In the genomic region with DNA sequence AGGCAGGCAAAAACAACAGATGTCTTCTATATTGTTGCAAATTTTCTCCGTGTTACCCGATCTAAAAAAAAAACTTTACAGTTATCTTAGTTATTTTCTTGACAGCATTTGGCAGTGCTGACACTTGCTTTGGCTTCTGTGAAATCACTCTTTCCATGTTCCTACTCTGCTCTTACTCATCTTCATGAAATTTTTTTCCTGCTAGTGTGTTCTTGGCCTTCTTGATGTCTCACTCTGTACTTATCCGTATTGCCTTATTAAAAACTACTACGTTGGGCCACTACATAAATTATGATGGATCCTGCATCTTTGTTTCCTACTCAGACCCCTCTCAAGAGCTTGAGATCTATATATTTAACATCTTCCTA, we compare ENCODE assay signal across 21 cellular contexts.
DNase-seq lines count a peak whose midpoint lies in the region; ATAC-seq and TF ChIP-seq lines count a peak whose summit lies in the region.
"Had no signal": no experiment of that assay in that cellular context is flagged by ENCODE, and none has a peak within 500 bp of the region (broad histone marks: within the 10 kb centered on the region; RNA-seq: fewer than 3 reads in every experiment).

No MANE protein-coding gene starts in this region.

- peaks cover 0 to 2% (median 0%) of the 10 kb centered on the region in 7 donors for H3K9me3 Mint-ChIP-seq in CD4-positive, CD25-positive, alpha-beta regulatory T cell
- H3K9me3 Mint-ChIP-seq in activated naive CD8-positive, alpha-beta T cell treated with anti-CD3 and anti-CD28 coated beads, Interleukin-2, amount 50 U/mL, for 24 hours, result no peaks in the 10 kb centered on the region
- H3K9me3 Mint-ChIP-seq: T-helper 1 cell treated with Interleukin-12 subunit alpha and Interleukin-12 subunit beta and Interleukin-4 antibody, amounts not matched to agents 30 μg/mL and 1 μg/mL, for 36 hours had no signal

- ATAC-seq in CD4-positive, CD25-positive, alpha-beta regulatory T cell (ENCODE audit: low read depth in 2 of 2), result no peak
- peak; percentile 67 for ATAC-seq in activated naive CD8-positive, alpha-beta T cell treated with anti-CD3 and anti-CD28 coated beads, Interleukin-2, amount 50 U/mL, for 24 hours
- ATAC-seq in GM21576 (IDR thresholded peaks at IDR 0.05; ENCODE audit: unreplicated experiment) (no peak), HG02623 (IDR thresholded peaks at IDR 0.05; ENCODE audit: unreplicated experiment) (no peak)

- TF ChIP-seq CTCF in GM12875 (IDR thresholded peaks at IDR 0.05; ENCODE audit: borderline replicate concordance, insufficient read depth, low read depth, low read length) (no peak), fibroblast of the aortic adventitia (IDR thresholded peaks at IDR 0.05; ENCODE audit: insufficient read depth, low read length) (no peak)

- peaks cover 53 to 85% (median 70%) of the 10 kb centered on the region in 4 donors for H3K4me1 Mint-ChIP-seq in CD4-positive, CD25-positive, alpha-beta regulatory T cell
- H3K4me1 Mint-ChIP-seq in activated naive CD8-positive, alpha-beta T cell treated with anti-CD3 and anti-CD28 coated beads, Interleukin-2, amount 50 U/mL, for 24 hours, result peaks cover 51% of the 10 kb centered on the region

- H3K27me3 ChIP-seq in CD4-positive, CD25-positive, alpha-beta regulatory T cell (ENCODE audit: control insufficient read depth, insufficient read depth, low read length), result no peaks in the 10 kb centered on the region
- H3K27me3 ChIP-seq: esophagus muscularis mucosa, neutrophil had no signal

- peak overlapping the region; percentile 72 to 94 (median 84) for H3K27ac Mint-ChIP-seq in CD4-positive, CD25-positive, alpha-beta regulatory T cell
- peak overlapping the region; percentile 86 for H3K27ac Mint-ChIP-seq in activated naive CD8-positive, alpha-beta T cell treated with anti-CD3 and anti-CD28 coated beads, Interleukin-2, amount 50 U/mL, for 24 hours
- H3K27ac Mint-ChIP-seq: T-helper 1 cell treated with Interleukin-12 subunit alpha and Interleukin-12 subunit beta and Interleukin-4 antibody, amounts not matched to agents 30 μg/mL and 1 μg/mL, for 36 hours had no signal

- H3K27ac ChIP-seq in CD4-positive, CD25-positive, alpha-beta regulatory T cell (ENCODE audit: insufficient read depth, low read length, poor library complexity, severe bottlenecking), result peak overlapping the region; percentile 94
- H3K27ac ChIP-seq: esophagus muscularis mucosa, neutrophil, WERI-Rb-1 had no signal

- no peaks in the 10 kb centered on the region for H3K27me3 Mint-ChIP-seq in CD4-positive, CD25-positive, alpha-beta regulatory T cell
- H3K27me3 Mint-ChIP-seq in activated naive CD8-positive, alpha-beta T cell treated with anti-CD3 and anti-CD28 coated beads, Interleukin-2, amount 50 U/mL, for 24 hours, result peaks cover 5% of the 10 kb centered on the region

- no peaks in the 10 kb centered on the region for H3K9me3 ChIP-seq in CD4-positive, CD25-positive, alpha-beta regulatory T cell (ENCODE audit: control insufficient read depth in 2 of 2, low read length in 2 of 2)
- H3K9me3 ChIP-seq: esophagus muscularis mucosa, neutrophil had no signal

- DNase-seq in CD4-positive, CD25-positive, alpha-beta regulatory T cell, result no peak
- no peak for DNase-seq in activated naive CD8-positive, alpha-beta T cell treated with anti-CD3 and anti-CD28 coated beads, Interleukin-2, amount 50 U/mL, for 24 hours
- peak; percentile 28 for DNase-seq in fibroblast of the aortic adventitia (ENCODE audit: low read depth)
- no peak for DNase-seq in NOMO-1 (lab: John Stamatoyannopoulos, UW; ENCODE audit: unreplicated experiment in 2 of 2)
- DNase-seq in HPDE6-E6E7 (ENCODE audit: extremely low spot score), result no peak
- DNase-seq: ACHN; amygdala; DND-41; effector CD8-positive, alpha-beta T cell; head of caudate nucleus; NCI-H1417 treated with DMSO at 0.1 percent for 48 hours; NCI-H748 treated with DMSO at 0.1 percent for 48 hours; SHP77 treated with DMSO at 0.1 percent for 48 hours; stimulated activated CD4-positive, alpha-beta T cell treated with anti-CD3 and anti-CD28 coated beads, Interleukin-12 subunit alpha, Interleukin-12 subunit beta, amount 100 ng/mL, for 4 hours; WERI-Rb-1 had no signal

- peaks cover 48% of the 10 kb centered on the region for H3K36me3 Mint-ChIP-seq in CD4-positive, CD25-positive, alpha-beta regulatory T cell
- H3K36me3 Mint-ChIP-seq in activated naive CD8-positive, alpha-beta T cell treated with anti-CD3 and anti-CD28 coated beads, Interleukin-2, amount 50 U/mL, for 24 hours (ENCODE audit: low read depth), result peaks cover 18% of the 10 kb centered on the region

- peaks cover 88% of the 10 kb centered on the region for H3K4me1 ChIP-seq in CD4-positive, CD25-positive, alpha-beta regulatory T cell (ENCODE audit: control insufficient read depth, insufficient read depth, low read length, poor library complexity, severe bottlenecking)
- H3K4me1 ChIP-seq: esophagus muscularis mucosa had no signal

- peak overlapping the region; percentile 49 to 72 (median 68) for H3K4me3 Mint-ChIP-seq in CD4-positive, CD25-positive, alpha-beta regulatory T cell
- peak overlapping the region; percentile 43 for H3K4me3 Mint-ChIP-seq in activated naive CD8-positive, alpha-beta T cell treated with anti-CD3 and anti-CD28 coated beads, Interleukin-2, amount 50 U/mL, for 24 hours
- H3K4me3 Mint-ChIP-seq: T-helper 1 cell treated with Interleukin-12 subunit alpha and Interleukin-12 subunit beta and Interleukin-4 antibody, amounts not matched to agents 30 μg/mL and 1 μg/mL, for 36 hours had no signal

- peak overlapping the region; percentile 79 for H3K4me3 ChIP-seq in CD4-positive, CD25-positive, alpha-beta regulatory T cell (ENCODE audit: low read depth, low read length)
- H3K4me3 ChIP-seq in GM12875 (ENCODE audit: low read depth, low read length), result peak overlapping the region; percentile 32
- no peak overlapping the region for H3K4me3 ChIP-seq in fibroblast of the aortic adventitia (ENCODE audit: low read depth, low read length)
- H3K4me3 ChIP-seq: esophagus muscularis mucosa had no signal

- H3K36me3 ChIP-seq in CD4-positive, CD25-positive, alpha-beta regulatory T cell (ENCODE audit: control insufficient read depth, insufficient read depth, low read length), result peaks cover 30% of the 10 kb centered on the region
- H3K36me3 ChIP-seq: neutrophil, WERI-Rb-1 had no signal
